Comparison of ENCODE assay signal across 16 cellular contexts in genomic region chr12:121934318-121934682, GRCh38. TPM values are rescaled to one million over a fixed set of nuclear protein-coding genes. Genes with fewer than 3 reads are reported as not detected.
DNase-seq lines count a peak whose midpoint lies in the region; ATAC-seq and TF ChIP-seq lines count a peak whose summit lies in the region.
"Had no signal": no experiment of that assay in that cellular context is flagged by ENCODE, and none has a peak within 500 bp of the region (broad histone marks: within the 10 kb centered on the region; RNA-seq: fewer than 3 reads in every experiment).

No MANE protein-coding gene starts in this region.

- H2BK120ac ChIP-seq in neuronal stem cell (ENCODE audit: low read depth, low read length), result no peak overlapping the region

- 96% methylated on average over 2 of the region's 2 CpGs; no CpG with 5 or more reads in 1 of the 2 experiments for WGBS in endodermal cell (ENCODE audit: insufficient coverage in 1 of 2, insufficient read length in 1 of 2), 2 experiments
- WGBS in neuronal stem cell (ENCODE audit: extremely low coverage in 2 of 2, insufficient read length in 2 of 2, insufficient replicate concordance in 1 of 2), 2 donors, result no CpG with 5 or more reads among the region's 2 CpGs

- H3K18ac ChIP-seq in neuronal stem cell (ENCODE audit: low read length), result no peak overlapping the region

- H3K9ac ChIP-seq in BLaER1 treated with 17β-estradiol and CSF1 and Interleukin-3, amounts not matched to agents 10 nM and 100 nM, result no peak overlapping the region
- no peak overlapping the region for H3K9ac ChIP-seq in endodermal cell (ENCODE audit: extremely low read depth, low read length, poor library complexity, severe bottlenecking)
- no peak overlapping the region for H3K9ac ChIP-seq in neuronal stem cell (ENCODE audit: low read depth, low read length, poor library complexity)

- H4K91ac ChIP-seq in neuronal stem cell (ENCODE audit: low read depth, low read length, poor library complexity), result no peak overlapping the region

- no peak overlapping the region for H3K14ac ChIP-seq in neuronal stem cell (ENCODE audit: low read length)

- no peak overlapping the region for H2BK15ac ChIP-seq in neuronal stem cell (ENCODE audit: low read length)

- no peak overlapping the region for H2BK5ac ChIP-seq in neuronal stem cell (ENCODE audit: low read length)

- no peak overlapping the region for H3K23ac ChIP-seq in neuronal stem cell (ENCODE audit: low read depth, low read length, poor library complexity)

- H3K4me2 ChIP-seq in BLaER1 treated with 17β-estradiol and CSF1 and Interleukin-3, amounts not matched to agents 10 nM and 100 nM, result peak overlapping the region in 10 of 11 experiments; percentile 36 to 81 (median 58); a peak in 15 of 22 replicates
- H3K4me2 ChIP-seq in neuronal stem cell (ENCODE audit: insufficient read depth, low read length, poor library complexity, severe bottlenecking), result no peak overlapping the region

- H3K27me3 Mint-ChIP-seq in endodermal cell (ENCODE audit: insufficient read depth), result no peaks in the 10 kb centered on the region

- H3K79me1 ChIP-seq in neuronal stem cell (ENCODE audit: low read depth, low read length), result peaks cover 2% of the 10 kb centered on the region

- H3K27ac ChIP-seq in BLaER1 treated with 17β-estradiol and CSF1 and Interleukin-3, amounts not matched to agents 10 nM and 100 nM, result peak overlapping the region in 6 of 11 experiments; percentile 15 to 75 (median 67); a peak in 6 of 22 replicates
- no peak overlapping the region for H3K27ac ChIP-seq in endodermal cell (ENCODE audit: low read depth, low read length)
- H3K27ac ChIP-seq in neuronal stem cell (replicated peaks; ENCODE audit: low read length), result no peak overlapping the region

- H2AK5ac ChIP-seq in neuronal stem cell (ENCODE audit: low read depth, low read length), result no peak overlapping the region

- peaks cover 27% of the 10 kb centered on the region for H3K4me1 Mint-ChIP-seq in endodermal cell

- no peaks in the 10 kb centered on the region; a peak in 1 of 22 replicates for H3K27me3 ChIP-seq in BLaER1 treated with 17β-estradiol and CSF1 and Interleukin-3, amounts not matched to agents 10 nM and 100 nM
- H3K27me3 ChIP-seq in endodermal cell (ENCODE audit: control insufficient read depth, insufficient read depth, low read length, poor library complexity, severe bottlenecking) (no peaks in the 10 kb centered on the region), neuronal stem cell (ENCODE audit: control insufficient read depth in 3 of 3, insufficient read depth in 3 of 3, low read depth in 1 of 3, low read length in 3 of 3) (no peaks in the 10 kb centered on the region)
- H3K27me3 ChIP-seq: BE2C had no signal

- peaks cover 4% of the 10 kb centered on the region for H3K9me3 Mint-ChIP-seq in endodermal cell
- H3K9me3 Mint-ChIP-seq: CD8-positive, alpha-beta T cell had no signal

- H3K36me3 ChIP-seq in BLaER1 treated with 17β-estradiol and CSF1 and Interleukin-3, amounts not matched to agents 10 nM and 100 nM, result peaks cover 0 to 16% (median 8%) of the 10 kb centered on the region in 11 experiments; a peak in 9 of 22 replicates
- H3K36me3 ChIP-seq in endodermal cell (ENCODE audit: control insufficient read depth, insufficient read depth, low read length) (peaks cover 9% of the 10 kb centered on the region), neuronal stem cell (replicated peaks in 1 of 2; ENCODE audit: control insufficient read depth in 2 of 2, insufficient read depth in 2 of 2, low read length in 2 of 2) (peaks cover 0 to 3% of the 10 kb centered on the region in 2 donors)
- H3K36me3 ChIP-seq: BE2C, HAP-1 had no signal

- H4K20me1 ChIP-seq in BLaER1 treated with 17β-estradiol and CSF1 and Interleukin-3, amounts not matched to agents 10 nM and 100 nM, result no peaks in the 10 kb centered on the region

- H3K4me1 ChIP-seq in BLaER1 treated with 17β-estradiol and CSF1 and Interleukin-3, amounts not matched to agents 10 nM and 100 nM, result peaks cover 23 to 71% (median 59%) of the 10 kb centered on the region in 10 experiments
- no peaks in the 10 kb centered on the region for H3K4me1 ChIP-seq in endodermal cell (ENCODE audit: control insufficient read depth, insufficient read depth, low read length)
- H3K4me1 ChIP-seq in neuronal stem cell (ENCODE audit: control insufficient read depth in 2 of 2, insufficient read depth in 1 of 2, low read depth in 1 of 2, low read length in 2 of 2), result peaks cover 0 to 10% of the 10 kb centered on the region in 2 donors
- H3K4me1 ChIP-seq: BE2C, HAP-1 had no signal

- H2AFZ ChIP-seq in neuronal stem cell (ENCODE audit: low read length), result peak overlapping the region; percentile 58

- no peak overlapping the region for H3K4me3 Mint-ChIP-seq in endodermal cell
- H3K4me3 Mint-ChIP-seq: CD8-positive, alpha-beta T cell had no signal

- no peak for ATAC-seq in GM21619 (IDR thresholded peaks at IDR 0.05; ENCODE audit: unreplicated experiment)
- no peak for ATAC-seq in GM19035 (IDR thresholded peaks at IDR 0.05; ENCODE audit: unreplicated experiment)
- ATAC-seq in HG02938 (IDR thresholded peaks at IDR 0.05; ENCODE audit: unreplicated experiment), result no peak
- ATAC-seq: CD8-positive, alpha-beta T cell had no signal

- peak overlapping the region; percentile 89 for H3K27ac Mint-ChIP-seq in endodermal cell
- H3K27ac Mint-ChIP-seq: CD8-positive, alpha-beta T cell had no signal

- no peak overlapping the region for H2BK12ac ChIP-seq in neuronal stem cell (ENCODE audit: low read length)

- no peak for TF ChIP-seq CTCF in endodermal cell (conservative IDR thresholded peaks at IDR 0.05)

- no peak overlapping the region for H3K4ac ChIP-seq in neuronal stem cell (ENCODE audit: low read length)

- H3K36me3 Mint-ChIP-seq in endodermal cell (ENCODE audit: low read depth), result peaks cover 19% of the 10 kb centered on the region
- H3K36me3 Mint-ChIP-seq: CD8-positive, alpha-beta T cell had no signal

- DNase-seq in RKO (ENCODE audit: low spot score) (peak; percentile 21), endodermal cell (no peak), neuronal stem cell (ENCODE audit: low spot score) (no peak), NCI-H526 treated with DMSO at 0.1 percent for 48 hours (lab: John Stamatoyannopoulos, UW) (no peak)
- DNase-seq: CD8-positive, alpha-beta T cell; KBM-7; NCI-H1694 treated with DMSO at 0.1 percent for 48 hours; NCI-H510A; RPMI8226; SIG-M5 had no signal

- H3K9me3 ChIP-seq in BLaER1 treated with 17β-estradiol and CSF1 and Interleukin-3, amounts not matched to agents 10 nM and 100 nM (replicated peaks in 1 of 11), result peaks cover 5 to 17% (median 15%) of the 10 kb centered on the region in 11 experiments; a peak in 16 of 22 replicates
- H3K9me3 ChIP-seq in endodermal cell (ENCODE audit: control insufficient read depth, low read length) (peaks cover 8% of the 10 kb centered on the region), neuronal stem cell (replicated peaks in 1 of 2; ENCODE audit: control insufficient read depth in 2 of 2, insufficient read depth in 1 of 2, low read depth in 1 of 2, low read length in 2 of 2) (no peaks in the 10 kb centered on the region)
- H3K9me3 ChIP-seq: BE2C, HAP-1 had no signal

- no peak overlapping the region for H4K8ac ChIP-seq in neuronal stem cell (ENCODE audit: low read depth, low read length)

- no peak overlapping the region for H3K4me3 ChIP-seq in BLaER1 treated with 17β-estradiol and CSF1 and Interleukin-3, amounts not matched to agents 10 nM and 100 nM
- H3K4me3 ChIP-seq in endodermal cell (ENCODE audit: low read length) (no peak overlapping the region), neuronal stem cell (ENCODE audit: low read length in 2 of 2) (no peak overlapping the region)
- H3K4me3 ChIP-seq: HAP-1 had no signal

RNA-seq across cellular contexts. Expression of gene CFAP251, which starts 15.9 kb away (rescaled TPM):
- 10 to 100 TPM in 1 of 2 donors, 1 to 10 TPM in 1; 3.4 to 11.2 TPM for total RNA-seq in endodermal cell
- polyA plus RNA-seq in endodermal cell (2013, experiment 1 of 2), result 2.8 TPM
- 2.8 TPM for polyA plus RNA-seq in endodermal cell (2013, experiment 2 of 2)
- 3.7 TPM for polyA plus RNA-seq in neuronal stem cell (2013, experiment 1 of 2)
- 3.2 TPM for polyA plus RNA-seq in neuronal stem cell (2013, experiment 2 of 2)

RNA-seq across cellular contexts. Expression of gene PSMD9, which starts 45.7 kb away (rescaled TPM):
- 10 to 100 TPM; 41.4 to 50.9 TPM for total RNA-seq in endodermal cell
- 52.0 TPM for polyA plus RNA-seq in endodermal cell (2013, experiment 1 of 2)
- 53.1 TPM for polyA plus RNA-seq in endodermal cell (2013, experiment 2 of 2)
- 28.5 TPM for polyA plus RNA-seq in neuronal stem cell (2013, experiment 1 of 2)
- 27.3 TPM for polyA plus RNA-seq in neuronal stem cell (2013, experiment 2 of 2)

Comparison
In these comparisons a context has a peak if more than half of its experiments do, and no peak if none do; other contexts are left out.
1. H3K27ac ChIP-seq: peak in BLaER1 treated with 17β-estradiol and CSF1 and Interleukin-3, amounts not matched to agents 10 nM and 100 nM (6 of 11); none in endodermal cell (single experiment) and neuronal stem cell (single experiment).